Comparison of ENCODE assay signal across 17 cellular contexts in genomic region chr21:37001446-37001845, GRCh38. TPM values are rescaled to one million over a fixed set of nuclear protein-coding genes. Genes with fewer than 3 reads are reported as not detected.
A peak's percentile ranks its signal among the peaks of the same experiment; 100 is the strongest.
DNase-seq lines count a peak whose midpoint lies in the region; ATAC-seq and TF ChIP-seq lines count a peak whose summit lies in the region.
"Had no signal": no experiment of that assay in that cellular context is flagged by ENCODE, and none has a peak within 500 bp of the region (broad histone marks: within the 10 kb centered on the region; RNA-seq: fewer than 3 reads in every experiment).

No MANE protein-coding gene starts in this region.

- H3K4me2 ChIP-seq in BLaER1 treated with 17β-estradiol and CSF1 and Interleukin-3, amounts not matched to agents 10 nM and 100 nM = peak overlapping the region; percentile 17 to 73 (median 57)
- H3K4me2 ChIP-seq in SK-N-SH = no peak overlapping the region

- H3K4me1 ChIP-seq in A673 (ENCODE audit: insufficient read depth, low read length, poor library complexity, severe bottlenecking) = peaks cover 24% of the 10 kb centered on the region
- peaks cover 15 to 21% (median 20%) of the 10 kb centered on the region in 10 experiments for H3K4me1 ChIP-seq in BLaER1 treated with 17β-estradiol and CSF1 and Interleukin-3, amounts not matched to agents 10 nM and 100 nM
- H3K4me1 ChIP-seq in SK-N-SH (ENCODE audit: control insufficient read depth in 1 of 2, insufficient read depth in 2 of 2, low read depth in 1 of 2, low read length in 1 of 2) = no peaks in the 10 kb centered on the region

- H3K36me3 ChIP-seq in A673 (ENCODE audit: insufficient read depth, low read length, poor library complexity, severe bottlenecking) = no peaks in the 10 kb centered on the region
- no peaks in the 10 kb centered on the region for H3K36me3 ChIP-seq in BLaER1 treated with 17β-estradiol and CSF1 and Interleukin-3, amounts not matched to agents 10 nM and 100 nM
- no peaks in the 10 kb centered on the region for H3K36me3 ChIP-seq in SK-N-SH (replicated peaks in 1 of 2; ENCODE audit: control insufficient read depth in 1 of 2, insufficient read depth in 2 of 2, low read length in 1 of 2)
- H3K36me3 ChIP-seq: brain microvascular endothelial cell, left ventricle myocardium inferior had no signal

- H3F3A ChIP-seq in SK-N-SH (replicated peaks; ENCODE audit: insufficient read depth) = no peaks in the 10 kb centered on the region

- no TSS peak for BruUV-seq in A673 (replicated peaks; lab: Mats Ljungman, UMichigan)

- TF ChIP-seq RAD21 in SK-N-SH (IDR thresholded peaks at IDR 0.05; ENCODE audit: low read length) = no peak

- no peak for ATAC-seq in GM21360 (IDR thresholded peaks at IDR 0.05; ENCODE audit: unreplicated experiment)

- no peak for TF ChIP-seq EP300 in SK-N-SH (IDR thresholded peaks at IDR 0.05; ENCODE audit: borderline replicate concordance in 1 of 2, low read depth in 1 of 2, low read length in 1 of 2)

- H3K27ac ChIP-seq in A673 (ENCODE audit: low read depth, low read length, poor library complexity, severe bottlenecking) (peak overlapping the region; percentile 74), SK-N-SH (ENCODE audit: low read depth in 2 of 2, low read length in 1 of 2) (no peak overlapping the region)
- H3K27ac ChIP-seq in BLaER1 treated with 17β-estradiol and CSF1 and Interleukin-3, amounts not matched to agents 10 nM and 100 nM = peak overlapping the region; percentile 17 to 64 (median 45); a peak in 18 of 22 replicates
- H3K27ac ChIP-seq: brain microvascular endothelial cell, epithelial cell of prostate, left ventricle myocardium inferior had no signal

- H3K9me2 ChIP-seq in SK-N-SH = no peaks in the 10 kb centered on the region

- no peak for TF ChIP-seq CTCF in A673 (conservative IDR thresholded peaks at IDR 0.05; ENCODE audit: low read depth, low read length)
- no peak for TF ChIP-seq CTCF in SK-N-SH (IDR thresholded peaks at IDR 0.05)

- intact Hi-C loops in A673 (cut with micrococcal nuclease; ENCODE audit: unreplicated experiment) = no loop called here

- DNase-seq in A673 (ENCODE audit: low spot score) (peak; percentile 97), SK-N-SH (no peak), fibroblast of peridontal ligament (ENCODE audit: extremely low read depth) (peak; percentile 57), NCI-H1105 treated with DMSO at 0.1 percent for 48 hours (lab: John Stamatoyannopoulos, UW) (no peak), NCI-H1436 (lab: John Stamatoyannopoulos, UW) (no peak), NCI-H187 (lab: John Stamatoyannopoulos, UW) (no peak)
- DNase-seq: activated CD4-positive, alpha-beta T cell treated with anti-CD3 and anti-CD28 coated beads, Interleukin-2, amount 50 U/mL, for 4 hours; activated naive CD4-positive, alpha-beta T cell treated with anti-CD3 and anti-CD28 coated beads, Interleukin-2, amount 50 U/mL, for 16 hours; activated T-cell treated with anti-CD3 and anti-CD28 coated beads for 4 hours; AML-193; brain microvascular endothelial cell; left ventricle myocardium inferior; stimulated activated CD4-positive, alpha-beta T cell treated with anti-CD3 and anti-CD28 coated beads, Interleukin-2, amount 100 ng/mL, for 48 hours had no signal

- WGBS in SK-N-SH (ENCODE audit: low lambda C conversion rate) = 67% methylated on average over 3 of the region's 3 CpGs

- H3K79me2 ChIP-seq in SK-N-SH (ENCODE audit: insufficient read depth) = no peaks in the 10 kb centered on the region

- H3K27me3 ChIP-seq in A673 (replicated peaks; ENCODE audit: insufficient read depth, low read depth, low read length, poor library complexity) = no peaks in the 10 kb centered on the region
- peaks cover 8 to 14% (median 11%) of the 10 kb centered on the region in 11 experiments for H3K27me3 ChIP-seq in BLaER1 treated with 17β-estradiol and CSF1 and Interleukin-3, amounts not matched to agents 10 nM and 100 nM
- no peaks in the 10 kb centered on the region for H3K27me3 ChIP-seq in SK-N-SH (ENCODE audit: insufficient read depth)
- H3K27me3 ChIP-seq: brain microvascular endothelial cell had no signal

- H2AFZ ChIP-seq in SK-N-SH (ENCODE audit: low read depth) = peak overlapping the region; percentile 49

- POLR2A ChIA-PET in A673 (lab: Charles Lee; ENCODE audit: low non-redundant PET) (no interaction called here), SK-N-SH (lab: Yijun Ruan, JAX) (no interaction called here)

- H3K9ac ChIP-seq in BLaER1 treated with 17β-estradiol and CSF1 and Interleukin-3, amounts not matched to agents 10 nM and 100 nM = peak overlapping the region in 5 of 11 experiments; percentile 4 to 61 (median 27); a peak in 4 of 22 replicates
- no peak overlapping the region for H3K9ac ChIP-seq in SK-N-SH

- CTCF ChIA-PET in A673 (lab: Charles Lee) = interaction anchor here (0.7 kb wide), 1 partner anchor 107 kb away, joined by 3 read pairs; no protein-coding TSS in a partner anchor
- CTCF ChIA-PET in SK-N-SH (lab: Yijun Ruan, JAX) = interaction anchor here (1.7 to 2.1 kb wide), 2 partner anchors 8 to 12 kb away, joined by 8 to 17 read pairs; no protein-coding TSS in a partner anchor

- no peak overlapping the region for H3K4me3 ChIP-seq in A673 (ENCODE audit: low read depth, low read length, poor library complexity, severe bottlenecking)
- H3K4me3 ChIP-seq in BLaER1 treated with 17β-estradiol and CSF1 and Interleukin-3, amounts not matched to agents 10 nM and 100 nM = no peak overlapping the region; a peak in 1 of 20 replicates
- no peak overlapping the region for H3K4me3 ChIP-seq in SK-N-SH (ENCODE audit: low read depth in 2 of 2, low read length in 1 of 2)
- H3K4me3 ChIP-seq: left ventricle myocardium inferior, skin epidermis had no signal

- no peaks in the 10 kb centered on the region for H3K9me3 ChIP-seq in A673 (ENCODE audit: low read depth, low read length, poor library complexity, severe bottlenecking)
- peaks cover 0 to 11% (median 6%) of the 10 kb centered on the region in 11 experiments; a peak in 11 of 22 replicates for H3K9me3 ChIP-seq in BLaER1 treated with 17β-estradiol and CSF1 and Interleukin-3, amounts not matched to agents 10 nM and 100 nM (replicated peaks in 1 of 11)
- no peaks in the 10 kb centered on the region for H3K9me3 ChIP-seq in SK-N-SH
- H3K9me3 ChIP-seq: left ventricle myocardium inferior had no signal

- H4K20me1 ChIP-seq in BLaER1 treated with 17β-estradiol and CSF1 and Interleukin-3, amounts not matched to agents 10 nM and 100 nM = no peaks in the 10 kb centered on the region
- H4K20me1 ChIP-seq in SK-N-SH (ENCODE audit: insufficient read depth) = no peaks in the 10 kb centered on the region

TF ChIP-seq in SK-N-SH, 30 proteins besides CTCF, POLR2A, EP300 and RAD21 (continues in another document):
- TF ChIP-seq MXI1 (IDR thresholded peaks at IDR 0.05; ENCODE audit: low read depth, low read length) (no peak), ZBTB33 (IDR thresholded peaks at IDR 0.05; ENCODE audit: borderline replicate concordance, low read depth) (no peak), SMC3 (IDR thresholded peaks at IDR 0.05; ENCODE audit: low read depth, low read length) (no peak), POLR2AphosphoS5 (IDR thresholded peaks at IDR 0.05; ENCODE audit: low read depth, low read length) (no peak), GABPA (IDR thresholded peaks at IDR 0.05; ENCODE audit: low read depth) (no peak), ELF1 (IDR thresholded peaks at IDR 0.05) (no peak), RXRA (IDR thresholded peaks at IDR 0.05; ENCODE audit: borderline replicate concordance, low read depth) (no peak), MEF2A (IDR thresholded peaks at IDR 0.05; ENCODE audit: borderline replicate concordance, low read depth) (no peak), TEAD4 (IDR thresholded peaks at IDR 0.05; ENCODE audit: borderline replicate concordance, insufficient read depth) (no peak)
- TF ChIP-seq, protein P1, sequence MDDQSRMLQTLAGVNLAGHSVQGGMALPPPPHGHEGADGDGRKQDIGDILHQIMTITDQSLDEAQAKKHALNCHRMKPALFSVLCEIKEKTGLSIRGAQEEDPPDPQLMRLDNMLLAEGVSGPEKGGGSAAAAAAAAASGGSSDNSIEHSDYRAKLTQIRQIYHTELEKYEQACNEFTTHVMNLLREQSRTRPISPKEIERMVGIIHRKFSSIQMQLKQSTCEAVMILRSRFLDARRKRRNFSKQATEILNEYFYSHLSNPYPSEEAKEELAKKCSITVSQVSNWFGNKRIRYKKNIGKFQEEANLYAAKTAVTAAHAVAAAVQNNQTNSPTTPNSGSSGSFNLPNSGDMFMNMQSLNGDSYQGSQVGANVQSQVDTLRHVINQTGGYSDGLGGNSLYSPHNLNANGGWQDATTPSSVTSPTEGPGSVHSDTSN (IDR thresholded peaks at IDR 0.05) = no peak
- TF ChIP-seq, protein P2, sequence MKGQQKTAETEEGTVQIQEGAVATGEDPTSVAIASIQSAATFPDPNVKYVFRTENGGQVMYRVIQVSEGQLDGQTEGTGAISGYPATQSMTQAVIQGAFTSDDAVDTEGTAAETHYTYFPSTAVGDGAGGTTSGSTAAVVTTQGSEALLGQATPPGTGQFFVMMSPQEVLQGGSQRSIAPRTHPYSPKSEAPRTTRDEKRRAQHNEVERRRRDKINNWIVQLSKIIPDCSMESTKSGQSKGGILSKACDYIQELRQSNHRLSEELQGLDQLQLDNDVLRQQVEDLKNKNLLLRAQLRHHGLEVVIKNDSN (IDR thresholded peaks at IDR 0.05; ENCODE audit: borderline replicate concordance, low read depth) = no peak

RNA-seq across cellular contexts. Expression of gene RIPPLY3, which starts 5.1 kb away (rescaled TPM):
- total RNA-seq in A673 (2021) = 5.0 and 6.2 TPM in 2 replicates
- 0.03 TPM in 2 replicates for polyA plus RNA-seq in SK-N-SH (2012; rRNA removed)
- polyA plus RNA-seq in SK-N-SH (2012; cell fraction: cytosol; rRNA removed) = 0.04 and 0.07 TPM in 2 replicates
- polyA plus RNA-seq in SK-N-SH (2012; cell fraction: nucleus; rRNA removed) = 0.12 TPM in 1 of 2 replicates, not detected in the other
- total RNA-seq: left ventricle myocardium inferior had no signal

RNA-seq across cellular contexts. Expression of gene HLCS, which starts 35.0 kb away (rescaled TPM):
- total RNA-seq in A673 (2021) = 15.3 and 21.1 TPM in 2 replicates
- polyA plus RNA-seq in SK-N-SH (2012; rRNA removed) = 13.0 and 17.7 TPM in 2 replicates
- polyA plus RNA-seq in SK-N-SH (2012; cell fraction: cytosol; rRNA removed) = 12.7 and 13.7 TPM in 2 replicates
- polyA plus RNA-seq in SK-N-SH (2012; cell fraction: nucleus; rRNA removed) = 18.3 and 28.2 TPM in 2 replicates

Comparison
In these comparisons a context has a peak if more than half of its experiments do, and no peak if none do; other contexts are left out.
1. DNase-seq: peak in A673 (single experiment) and fibroblast of peridontal ligament (single experiment); none in SK-N-SH (single experiment), NCI-H1105 treated with DMSO at 0.1 percent for 48 hours (single experiment), NCI-H1436 (single experiment) and NCI-H187 (0 of 2).
2. H3K27ac ChIP-seq: peak in A673 (single experiment) and BLaER1 treated with 17β-estradiol and CSF1 and Interleukin-3, amounts not matched to agents 10 nM and 100 nM (11 of 11); none in SK-N-SH (0 of 2).